Comparison of ENCODE assay signal across 20 cellular contexts in genomic region chr11:72586591-72587090, GRCh38.
DNase-seq lines count a peak whose midpoint lies in the region; ATAC-seq, FAIRE-seq and TF ChIP-seq lines count a peak whose summit lies in the region.
"Had no signal": no experiment of that assay in that cellular context is flagged by ENCODE, and none has a peak within 500 bp of the region (broad histone marks: within the 10 kb centered on the region; RNA-seq: fewer than 3 reads in every experiment).

No MANE protein-coding gene starts in this region.

- TF ChIP-seq POLR2A in right lobe of liver (IDR thresholded peaks at IDR 0.05): no peak
- no peak for TF ChIP-seq POLR2A in HepG2 (IDR thresholded peaks at IDR 0.05; ENCODE audit: insufficient read depth in 1 of 2, low read depth in 2 of 2, low read length in 2 of 2)

- WGBS in right lobe of liver (ENCODE audit: insufficient coverage, low coverage, low lambda C conversion rate, missing lambda C conversion rate): 67% methylated on average over 1 of the region's 4 CpGs
- 25% methylated on average over 2 of the region's 4 CpGs for WGBS in HepG2 (ENCODE audit: low lambda C conversion rate)

- intact Hi-C loops in right lobe of liver (cut with DNase I) (no loop called here), HepG2 (cut with micrococcal nuclease; ENCODE audit: unreplicated experiment) (no loop called here), lower lobe of right lung (cut with DNase I) (no loop called here)

- TF ChIP-seq CTCF in right lobe of liver (IDR thresholded peaks at IDR 0.05) (no peak), HepG2 (CRISPR knock-in tag; IDR thresholded peaks at IDR 0.05) (no peak), WERI-Rb-1 (IDR thresholded peaks at IDR 0.05; ENCODE audit: low read depth, low read length) (no peak), lower lobe of right lung (IDR thresholded peaks at IDR 0.05) (no peak)

- H3K36me3 ChIP-seq in right lobe of liver (no peaks in the 10 kb centered on the region), HepG2 (replicated peaks in 1 of 2; ENCODE audit: control insufficient read depth in 1 of 2, insufficient read depth in 2 of 2, low read length in 2 of 2) (no peaks in the 10 kb centered on the region), WERI-Rb-1 (peaks cover 2% of the 10 kb centered on the region; the same call in 1 of the 2 replicates), lower lobe of right lung (peaks cover 3% of the 10 kb centered on the region)
- H3K36me3 ChIP-seq: BLaER1 had no signal

- H3K79me2 ChIP-seq in HepG2 (ENCODE audit: insufficient read depth, low read length): no peaks in the 10 kb centered on the region

- H3K9me3 ChIP-seq in right lobe of liver: no peaks in the 10 kb centered on the region
- H3K9me3 ChIP-seq in HepG2 (ENCODE audit: low read length): no peaks in the 10 kb centered on the region
- H3K9me3 ChIP-seq in WERI-Rb-1 (ENCODE audit: severe bottlenecking): no peaks in the 10 kb centered on the region
- no peaks in the 10 kb centered on the region for H3K9me3 ChIP-seq in lower lobe of right lung
- H3K9me3 ChIP-seq: A549, BLaER1 had no signal

- H3K9ac ChIP-seq in HepG2 (ENCODE audit: insufficient read depth, low read depth, low read length): no peak overlapping the region
- H3K9ac ChIP-seq: BLaER1 had no signal

- 0 out of 2 replicates have a peak, but pooled peaks cover 9% of the 10 kb centered on the region for H4K20me1 ChIP-seq in HepG2 (ENCODE audit: insufficient read depth, low read length)

- peak in 2 of 3 donors; percentile 6 to 31 for DNase-seq in right lobe of liver
- DNase-seq in HepG2 (ENCODE audit: low spot score): no peak
- DNase-seq in WERI-Rb-1: peak; percentile 43
- peak; percentile 24 for DNase-seq in lower lobe of right lung
- no peak for DNase-seq in COLO829 (ENCODE audit: low spot score)
- DNase-seq in NCI-H2171 (lab: John Stamatoyannopoulos, UW): no peak
- DNase-seq in NCI-H748 (lab: John Stamatoyannopoulos, UW; ENCODE audit: unreplicated experiment): no peak
- DNase-seq: CD8-positive, alpha-beta T cell; GOT3; KG1; MV-4-11; NCI-H187; NCI-H2107; NCI-H345; NCI-H526 treated with DMSO at 0.1 percent for 48 hours; NK-92 treated with Interleukin-12 subunit alpha and Interleukin-12 subunit beta, amount 100 ng/mL, for 24 hours; SIG-M5 had no signal

- TF ChIP-seq RAD21 in HepG2 (CRISPR knock-in tag; IDR thresholded peaks at IDR 0.05): no peak

- no peak overlapping the region for H3K4me2 ChIP-seq in HepG2 (ENCODE audit: low read depth, low read length)

- CTCF ChIA-PET in HepG2 (lab: Yijun Ruan, JAX; ENCODE audit: low intra/inter-chr PET ratio, low total read pairs): interaction anchor here (2.6 kb wide), 1 partner anchor 56 kb away, joined by 17 read pairs; no protein-coding TSS in a partner anchor

- TF ChIP-seq EP300 in HepG2 (IDR thresholded peaks at IDR 0.05; ENCODE audit: low read depth in 2 of 2, low read length in 2 of 2): no peak
- no peak for TF ChIP-seq EP300 in HepG2 (CRISPR knock-in tag; IDR thresholded peaks at IDR 0.05; ENCODE audit: borderline replicate concordance)

- no peak overlapping the region for H2AFZ ChIP-seq in HepG2 (ENCODE audit: low read length)

- H3K4me3 ChIP-seq in right lobe of liver (no peak overlapping the region), HepG2 (replicated peaks in 1 of 3; ENCODE audit: insufficient read depth in 1 of 3, low read depth in 2 of 3, low read length in 3 of 3) (no peak overlapping the region), WERI-Rb-1 (ENCODE audit: low read depth, low read length) (no peak overlapping the region), lower lobe of right lung (no peak overlapping the region)
- H3K4me3 ChIP-seq: A549, BLaER1 had no signal

- no peak for FAIRE-seq in HepG2 (lab: Jason Lieb, UNC)
- FAIRE-seq: A549, GM18507 had no signal

- peaks cover 0 to 29% of the 10 kb centered on the region in 2 donors for H3K27me3 ChIP-seq in right lobe of liver
- peaks cover 14 to 60% of the 10 kb centered on the region in 2 experiments for H3K27me3 ChIP-seq in HepG2 (ENCODE audit: control insufficient read depth in 1 of 2, insufficient read depth in 2 of 2, low read length in 2 of 2)
- no peaks in the 10 kb centered on the region for H3K27me3 ChIP-seq in WERI-Rb-1 (ENCODE audit: insufficient read depth, low read depth, severe bottlenecking)
- H3K27me3 ChIP-seq in lower lobe of right lung (ENCODE audit: low read depth): peaks cover 60% of the 10 kb centered on the region

- ATAC-seq in right lobe of liver: no peak
- ATAC-seq in HepG2: no peak
- ATAC-seq in lower lobe of right lung: no peak
- ATAC-seq: CD8-positive, alpha-beta T cell had no signal

- no TSS peak for BruUV-seq in HepG2 (replicated peaks; lab: Mats Ljungman, UMichigan)

- H3K4me1 ChIP-seq in right lobe of liver (peaks cover 0 to 10% (median 0%) of the 10 kb centered on the region in 4 donors), HepG2 (ENCODE audit: insufficient read depth, low read length) (no peaks in the 10 kb centered on the region), lower lobe of right lung (peaks cover 31% of the 10 kb centered on the region)

- POLR2A ChIA-PET in HepG2 (lab: Yijun Ruan, JAX): no interaction called here

- in situ Hi-C loops in HepG2 (cut with HindIII; ENCODE audit: extremely low pct_ligation_motif_present, low pct_unique_long_range_greater_than_20kb): no loop called here

- H3K27ac ChIP-seq in right lobe of liver (no peak overlapping the region), HepG2 (ENCODE audit: extremely low read length, insufficient read depth, low read length) (no peak overlapping the region), WERI-Rb-1 (no peak overlapping the region), lower lobe of right lung (no peak overlapping the region)
- H3K27ac ChIP-seq: A549, BLaER1 had no signal

TF ChIP-seq in HepG2, 621 proteins besides CTCF, POLR2A, EP300 and RAD21:
- TF ChIP-seq, protein P1, sequence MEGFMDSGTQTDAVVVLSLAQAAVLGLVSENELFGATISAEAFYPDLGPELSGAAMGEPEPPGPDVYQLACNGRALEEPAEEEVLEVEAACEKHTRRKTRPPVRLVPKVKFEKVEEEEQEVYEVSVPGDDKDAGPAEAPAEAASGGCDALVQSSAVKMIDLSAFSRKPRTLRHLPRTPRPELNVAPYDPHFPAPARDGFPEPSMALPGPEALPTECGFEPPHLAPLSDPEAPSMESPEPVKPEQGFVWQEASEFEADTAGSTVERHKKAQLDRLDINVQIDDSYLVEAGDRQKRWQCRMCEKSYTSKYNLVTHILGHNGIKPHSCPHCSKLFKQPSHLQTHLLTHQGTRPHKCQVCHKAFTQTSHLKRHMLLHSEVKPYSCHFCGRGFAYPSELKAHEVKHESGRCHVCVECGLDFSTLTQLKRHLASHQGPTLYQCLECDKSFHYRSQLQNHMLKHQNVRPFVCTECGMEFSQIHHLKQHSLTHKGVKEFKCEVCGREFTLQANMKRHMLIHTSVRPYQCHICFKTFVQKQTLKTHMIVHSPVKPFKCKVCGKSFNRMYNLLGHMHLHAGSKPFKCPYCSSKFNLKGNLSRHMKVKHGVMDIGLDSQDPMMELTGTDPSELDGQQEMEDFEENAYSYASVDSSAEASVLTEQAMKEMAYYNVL (CRISPR knock-in tag; IDR thresholded peaks at IDR 0.05; ENCODE audit: borderline replicate concordance): no peak
- TF ChIP-seq HMG20A (CRISPR knock-in tag; IDR thresholded peaks at IDR 0.05; ENCODE audit: borderline replicate concordance) (no peak), ZZZ3 (CRISPR knock-in tag; IDR thresholded peaks at IDR 0.05; ENCODE audit: borderline replicate concordance) (no peak), ZNF816 (CRISPR knock-in tag; IDR thresholded peaks at IDR 0.05; ENCODE audit: borderline replicate concordance) (no peak), BORCS8-MEF2B (CRISPR knock-in tag; IDR thresholded peaks at IDR 0.05) (no peak), HNRNPUL1 (IDR thresholded peaks at IDR 0.05; ENCODE audit: low read depth, low read length) (no peak), POGK (CRISPR knock-in tag; conservative IDR thresholded peaks at IDR 0.05) (no peak), ZSCAN21 (CRISPR knock-in tag; IDR thresholded peaks at IDR 0.05; ENCODE audit: borderline replicate concordance) (no peak), ZNF569 (CRISPR knock-in tag; IDR thresholded peaks at IDR 0.05; ENCODE audit: borderline replicate concordance) (no peak), ZNF451 (CRISPR knock-in tag; IDR thresholded peaks at IDR 0.05) (no peak)

Comparison
In these comparisons a context has a peak if more than half of its experiments do, and no peak if none do; other contexts are left out.
1. DNase-seq: peak in right lobe of liver (2 of 3), WERI-Rb-1 (single experiment) and lower lobe of right lung (single experiment); none in HepG2 (single experiment), COLO829 (single experiment), NCI-H2171 (single experiment) and NCI-H748 (single experiment).